In genomic region chr9:112546149-112547012, GRCh38 we compare ENCODE assay signal across 13 cellular contexts. TPM values are rescaled to one million over a fixed set of nuclear protein-coding genes. Genes with fewer than 3 reads are reported as not detected.
DNase-seq lines count a peak whose midpoint lies in the region; ATAC-seq and TF ChIP-seq lines count a peak whose summit lies in the region.
"Had no signal": no experiment of that assay in that cellular context is flagged by ENCODE, and none has a peak within 500 bp of the region (broad histone marks: within the 10 kb centered on the region; RNA-seq: fewer than 3 reads in every experiment).

No MANE protein-coding gene starts in this region.

- intact Hi-C loops in adrenal gland (cut with DNase I), result loop anchor here in 1 of 2 donors (10.0 kb wide), 1 partner anchor 52 kb away; no protein-coding TSS in a partner anchor
- intact Hi-C loops in aorta (cut with DNase I), result no loop called here

- H3K4me1 ChIP-seq in HUES6 (ENCODE audit: control insufficient read depth, insufficient read depth, low read length), result peaks cover 44% of the 10 kb centered on the region
- peaks cover 56 to 96% of the 10 kb centered on the region in 2 donors for H3K4me1 ChIP-seq in adrenal gland (replicated peaks in 1 of 2)
- H3K4me1 ChIP-seq in mesendoderm (ENCODE audit: control insufficient read depth, low read depth, low read length), result peaks cover 8% of the 10 kb centered on the region
- H3K4me1 ChIP-seq in aorta (ENCODE audit: control insufficient read depth in 1 of 2, insufficient read depth in 2 of 2, low read length in 2 of 2), result peaks cover 0 to 2% of the 10 kb centered on the region in 2 donors

- no peaks in the 10 kb centered on the region for H3K27me3 ChIP-seq in HUES6 (ENCODE audit: control insufficient read depth, insufficient read depth, low read length)
- H3K27me3 ChIP-seq in adrenal gland, result no peaks in the 10 kb centered on the region
- no peaks in the 10 kb centered on the region for H3K27me3 ChIP-seq in mesendoderm (ENCODE audit: insufficient read depth, low read length, poor library complexity)
- no peaks in the 10 kb centered on the region for H3K27me3 ChIP-seq in aorta (ENCODE audit: control insufficient read depth in 1 of 2, insufficient read depth in 2 of 2, low read length in 1 of 2)

- H3K4ac ChIP-seq in mesendoderm (ENCODE audit: low read depth, low read length), result no peak overlapping the region

- WGBS in adrenal gland, 4 donors, result 36 to 65% (median 54%) methylated on average over 4 of the region's 4 CpGs
- WGBS in mesendoderm (ENCODE audit: extremely low coverage, insufficient coverage, low lambda C conversion rate), result no CpG with 5 or more reads among the region's 4 CpGs
- whole genome bisulfite sequencing in aorta, 2 donors, result 70 to 79% methylated on average over 4 of the region's 4 CpGs

- no peak for TF ChIP-seq CTCF in adrenal gland (IDR thresholded peaks at IDR 0.05)

- H2BK5ac ChIP-seq in mesendoderm (ENCODE audit: low read length), result no peak overlapping the region

- H3K56ac ChIP-seq in mesendoderm (ENCODE audit: low read length), result no peak overlapping the region

- no peak overlapping the region for H3K9ac ChIP-seq in HUES6 (ENCODE audit: low read length)
- H3K9ac ChIP-seq in mesendoderm (ENCODE audit: low read length), result no peak overlapping the region

- H2BK15ac ChIP-seq in mesendoderm (replicated peaks; ENCODE audit: low read depth), result no peak overlapping the region

- H3K4me3 ChIP-seq in HUES6 (ENCODE audit: low read depth, low read length) (no peak overlapping the region), adrenal gland (no peak overlapping the region), mesendoderm (ENCODE audit: low read length) (no peak overlapping the region), aorta (ENCODE audit: low read length in 2 of 2) (no peak overlapping the region)

- TF ChIP-seq POLR2A in adrenal gland (IDR thresholded peaks at IDR 0.05), result no peak

- H3K23ac ChIP-seq in mesendoderm (ENCODE audit: low read length), result no peak overlapping the region

- no peak overlapping the region for H3K4me2 ChIP-seq in mesendoderm (ENCODE audit: low read length)

- H3K79me2 ChIP-seq in mesendoderm (ENCODE audit: control insufficient read depth, insufficient read depth, low read length), result peaks cover 19% of the 10 kb centered on the region

- DNase-seq in EH (ENCODE audit: low read depth), result peak; percentile 67
- DNase-seq in adrenal gland, result no peak
- DNase-seq in mesendoderm, result peak; percentile 73
- DNase-seq in NCI-H226, result no peak
- DNase-seq in aorta, result no peak
- no peak for DNase-seq in NCI-H2171 treated with DMSO at 0.1 percent for 48 hours (lab: John Stamatoyannopoulos, UW)
- DNase-seq: activated CD4-positive, alpha-beta T cell treated with anti-CD3 and anti-CD28 coated beads for 1 hour; foreskin fibroblast; NCI-H1694 treated with DMSO at 0.1 percent for 48 hours; RPMI8226 had no signal

- H3K36me3 ChIP-seq in HUES6 (ENCODE audit: control insufficient read depth, insufficient read depth, low read length) (no peaks in the 10 kb centered on the region), adrenal gland (replicated peaks in 1 of 2) (no peaks in the 10 kb centered on the region), mesendoderm (ENCODE audit: control insufficient read depth, insufficient read depth, low read length) (no peaks in the 10 kb centered on the region), aorta (ENCODE audit: control insufficient read depth in 1 of 2, insufficient read depth in 2 of 2, low read length in 1 of 2) (no peaks in the 10 kb centered on the region)

- H2AK5ac ChIP-seq in mesendoderm (ENCODE audit: low read length), result no peak overlapping the region

- no peak for ATAC-seq in aorta (ENCODE audit: low FRiP score)
- no peak for ATAC-seq in GM18519 (IDR thresholded peaks at IDR 0.05; ENCODE audit: low FRiP score, unreplicated experiment)
- ATAC-seq: stimulated activated memory B cell treated with anti-CD40 and anti-IgM and Interleukin-4, amounts not matched to agents 10 μg/mL and 1 μg/mL and 100 μg/mL, for 72 hours had no signal

- H3K27ac ChIP-seq in HUES6 (ENCODE audit: low read depth, low read length), result peak overlapping the region; percentile 74
- H3K27ac ChIP-seq in adrenal gland, result peak overlapping the region in 4 of 5 donors; percentile 24 to 78 (median 44)
- H3K27ac ChIP-seq in mesendoderm (ENCODE audit: low read depth, low read length), result no peak overlapping the region
- H3K27ac ChIP-seq in aorta (ENCODE audit: low read depth in 1 of 2, low read length in 2 of 2), result no peak overlapping the region

- H3K9me3 ChIP-seq in HUES6 (ENCODE audit: control insufficient read depth, insufficient read depth, low read depth, low read length), result peaks cover 8% of the 10 kb centered on the region; the same call in 1 of the 2 replicates
- H3K9me3 ChIP-seq in adrenal gland (replicated peaks in 1 of 3), result no peaks in the 10 kb centered on the region
- no peaks in the 10 kb centered on the region for H3K9me3 ChIP-seq in aorta (ENCODE audit: control insufficient read depth, low read length)

- H4K8ac ChIP-seq in mesendoderm (ENCODE audit: low read depth, low read length), result no peak overlapping the region

- H3K79me1 ChIP-seq in mesendoderm (ENCODE audit: low read length), result peaks cover 6% of the 10 kb centered on the region

- H4K5ac ChIP-seq in mesendoderm (ENCODE audit: low read length), result no peak overlapping the region

- H3K18ac ChIP-seq in mesendoderm (ENCODE audit: low read length), result no peak overlapping the region

- no peak overlapping the region for H2BK120ac ChIP-seq in mesendoderm (ENCODE audit: low read depth, low read length)

RNA-seq across cellular contexts. Expression of gene KIAA1958, which starts 59.8 kb away (rescaled TPM):
- total RNA-seq in adrenal gland, result 10 to 100 TPM; 17.0 to 67.2 (median 39.9) TPM
- 10 to 100 TPM in 1 of 3 donors, 1 to 10 TPM in 2; 3.5 to 11.6 (median 7.3) TPM for polyA plus RNA-seq in adrenal gland
- polyA plus RNA-seq in mesendoderm (2013, experiment 1 of 2), result 10.2 TPM
- 10.3 TPM for polyA plus RNA-seq in mesendoderm (2013, experiment 2 of 2)
- total RNA-seq in aorta, result 1 to 10 TPM; 6.2 to 7.9 TPM
- 1 to 10 TPM; 1.0 to 1.5 TPM for polyA plus RNA-seq in aorta

Comparison
In these comparisons a context has a peak if more than half of its experiments do, and no peak if none do; other contexts are left out.
1. DNase-seq: peak in EH (single experiment) and mesendoderm (single experiment); none in adrenal gland (0 of 7), NCI-H226 (single experiment), aorta (0 of 2) and NCI-H2171 treated with DMSO at 0.1 percent for 48 hours (single experiment).
2. H3K27ac ChIP-seq: peak in HUES6 (single experiment) and adrenal gland (4 of 5); none in mesendoderm (single experiment) and aorta (0 of 2).